ENCODE assay signal across 21 cellular contexts in genomic region chr7:54961391-54961790, GRCh38.
DNase-seq lines count a peak whose midpoint lies in the region; ATAC-seq and TF ChIP-seq lines count a peak whose summit lies in the region.
"Had no signal": no experiment of that assay in that cellular context is flagged by ENCODE, and none has a peak within 500 bp of the region (broad histone marks: within the 10 kb centered on the region; RNA-seq: fewer than 3 reads in every experiment).

No MANE protein-coding gene starts in this region.

- peak overlapping the region; percentile 97 for H3K27ac ChIP-seq in RWPE2 (ENCODE audit: poor library complexity, severe bottlenecking)
- H3K27ac ChIP-seq: 22Rv1 had no signal

- peak; percentile 57 for ATAC-seq in RWPE2 (ENCODE audit: low read depth)
- ATAC-seq in activated CD4-positive, CD25-positive, alpha-beta regulatory T cell treated with anti-CD3 and anti-CD28 coated beads, Interleukin-2, amount 50 U/mL, for 24 hours, result no peak
- ATAC-seq: GM23338, Panc1, T-cell had no signal

- H3K4me3 ChIP-seq in RWPE2 (ENCODE audit: severe bottlenecking), result no peak overlapping the region
- no peak overlapping the region for H3K4me3 ChIP-seq in epithelial cell of esophagus (ENCODE audit: low read length)
- H3K4me3 ChIP-seq: GM23338 had no signal

- TF ChIP-seq CTCF in RWPE2 (IDR thresholded peaks at IDR 0.05; ENCODE audit: poor library complexity, severe bottlenecking) (no peak), epithelial cell of esophagus (IDR thresholded peaks at IDR 0.05; ENCODE audit: insufficient read depth, low read depth, low read length, missing control alignments) (no peak), GM20000 (IDR thresholded peaks at IDR 0.05; ENCODE audit: extremely low read depth, missing control alignments) (no peak)

- DNase-seq in DMS53 (lab: John Stamatoyannopoulos, UW) (peak; percentile 37), DMS53 treated with DMSO at 0.1 percent for 48 hours (lab: John Stamatoyannopoulos, UW; ENCODE audit: unreplicated experiment) (no peak), RWPE2 (ENCODE audit: low spot score) (no peak), epithelial cell of esophagus (ENCODE audit: low read depth) (peak; percentile 64), superior temporal gyrus (ENCODE audit: extremely low spot score) (no peak), ACHN (no peak), GM20000 (ENCODE audit: low spot score) (no peak)
- DNase-seq: BE2C; Caco-2; CD4-positive, CD25-positive, alpha-beta regulatory T cell; KBM-7; NCI-H1417 treated with DMSO at 0.1 percent for 48 hours; NCI-H187 treated with DMSO at 0.1 percent for 48 hours; NCI-H345; NCI-H524 treated with DMSO at 0.1 percent for 48 hours; Right ventricle myocardium superior; T-cell had no signal

- H3K4me1 ChIP-seq in RWPE2 (ENCODE audit: insufficient read depth, poor library complexity, severe bottlenecking), result peaks cover 25% of the 10 kb centered on the region
- H3K4me1 ChIP-seq: BE2C had no signal

- peaks cover 2% of the 10 kb centered on the region for H3K9me3 ChIP-seq in RWPE2 (ENCODE audit: severe bottlenecking)
- H3K9me3 ChIP-seq: BE2C, Caco-2 had no signal

- no peaks in the 10 kb centered on the region for H3K27me3 ChIP-seq in RWPE2 (ENCODE audit: insufficient read depth, poor library complexity, severe bottlenecking)
- H3K27me3 ChIP-seq: BE2C had no signal

- H3K36me3 ChIP-seq in RWPE2 (ENCODE audit: low read depth), result no peaks in the 10 kb centered on the region; the same call in 1 of the 2 replicates
- H3K36me3 ChIP-seq: BE2C had no signal

- in situ Hi-C loops in ACHN (cut with HindIII; ENCODE audit: low pct_ligation_motif_present, low pct_unique_long_range_greater_than_20kb, low sequenced_read_pairs), result no loop called here

Comparison
In these comparisons a context has a peak if more than half of its experiments do, and no peak if none do; other contexts are left out.
1. DNase-seq: peak in DMS53 (single experiment) and epithelial cell of esophagus (single experiment); none in DMS53 treated with DMSO at 0.1 percent for 48 hours (single experiment), RWPE2 (single experiment), superior temporal gyrus (single experiment), ACHN (single experiment) and GM20000 (single experiment).